Comparison of ENCODE assay signal across 1 cellular context in genomic region chr10:110206988-110207804, GRCh38.
TF ChIP-seq lines count a peak whose summit lies in the region.

MXI1 (plus strand) TSS chr10:110207605; CDS start chr10:110207809, 204 bp downstream.

TF ChIP-seq in K562, 482 proteins besides CTCF, POLR2A, EP300 and RAD21 (continued from another document and continues in another):
- TF ChIP-seq PBX2 (CRISPR knock-in tag; IDR thresholded peaks at IDR 0.05; ENCODE audit: low read depth) (no peak), PBX2 (tag; conservative IDR thresholded peaks at IDR 0.05; ENCODE audit: low read depth) (no peak), ZFP36 (IDR thresholded peaks at IDR 0.05; ENCODE audit: low read depth, low read length, partially characterized antibody) (peak; percentile 58), PHF8 (IDR thresholded peaks at IDR 0.05; ENCODE audit: borderline replicate concordance, low read length) (peak; percentile 30; the same call in 1 of the 2 replicates), MYC (IDR thresholded peaks at IDR 0.05; ENCODE audit: low read depth, low read length) (peak; percentile 36; the same call in 1 of the 2 replicates), MYC (CRISPR knock-in tag; IDR thresholded peaks at IDR 0.05; ENCODE audit: borderline replicate concordance, low read depth) (no peak), POLR2AphosphoS5 (IDR thresholded peaks at IDR 0.05; ENCODE audit: control insufficient read depth, insufficient read depth, low read depth, low read length) (0 out of 2 replicates have a peak, but pooled peaks have one; percentile 26), NCOR1 (IDR thresholded peaks at IDR 0.05) (0 out of 2 replicates have a peak, but pooled peaks have one; percentile 11), ZNF445 (CRISPR knock-in tag; IDR thresholded peaks at IDR 0.05; ENCODE audit: low read depth) (no peak), FOXA1 (IDR thresholded peaks at IDR 0.05; ENCODE audit: borderline replicate concordance) (no peak), TAF9B (IDR thresholded peaks at IDR 0.05; ENCODE audit: partially characterized antibody) (no peak), BHLHE40 (IDR thresholded peaks at IDR 0.05; ENCODE audit: low read length) (0 out of 2 replicates have a peak, but pooled peaks have one; percentile 10), ATF7 (IDR thresholded peaks at IDR 0.05) (peak; percentile 34; the same call in 1 of the 2 replicates), ZBTB7A (IDR thresholded peaks at IDR 0.05; ENCODE audit: borderline replicate concordance, control insufficient read depth, low read depth, low read length) (no peak), ZNF347 (CRISPR knock-in tag; IDR thresholded peaks at IDR 0.05; ENCODE audit: low read depth) (no peak), RBFOX2 (IDR thresholded peaks at IDR 0.05; ENCODE audit: low read depth, low read length) (peak; percentile 76), NKRF (IDR thresholded peaks at IDR 0.05; ENCODE audit: borderline replicate concordance) (peak; percentile 31; the same call in 1 of the 2 replicates), NEUROD1 (IDR thresholded peaks at IDR 0.05; ENCODE audit: borderline replicate concordance, low read depth, low read length, partially characterized antibody) (peak; percentile 85), TEAD4 (IDR thresholded peaks at IDR 0.05; ENCODE audit: low read length) (0 out of 2 replicates have a peak, but pooled peaks have one; percentile 10), TEAD4 (CRISPR knock-in tag; IDR thresholded peaks at IDR 0.05; ENCODE audit: borderline replicate concordance) (no peak), NFRKB (IDR thresholded peaks at IDR 0.05; ENCODE audit: low read depth) (no peak), FOXM1 (IDR thresholded peaks at IDR 0.05; ENCODE audit: low read depth) (peak; percentile 63), FOXM1 (CRISPR knock-in tag; IDR thresholded peaks at IDR 0.05; ENCODE audit: low read depth) (no peak), SRSF7 (optimal IDR thresholded peaks at IDR 0.05; ENCODE audit: low read depth, low read length) (no peak), SMAD4 (CRISPR knock-in tag; conservative IDR thresholded peaks at IDR 0.05) (peak; percentile 53; the same call in 1 of the 2 replicates), CCAR2 (IDR thresholded peaks at IDR 0.05; ENCODE audit: low read depth, low read length) (no peak), HMGN3 (IDR thresholded peaks at IDR 0.05; ENCODE audit: borderline replicate concordance, extremely low read depth, insufficient read length, low read depth, low read length) (peak; percentile 36), HDAC1 (IDR thresholded peaks at IDR 0.05) (peak in 1 of 2 experiments; percentile 48; a peak in 2 of 4 replicates), TBP (optimal IDR thresholded peaks at IDR 0.05; ENCODE audit: low read depth, low read length) (peak; percentile 74), RHOXF2B (CRISPR knock-in tag; conservative IDR thresholded peaks at IDR 0.05) (no peak), CXXC5 (CRISPR knock-in tag; IDR thresholded peaks at IDR 0.05) (peak; percentile 45), PML (IDR thresholded peaks at IDR 0.05; ENCODE audit: low read length) (peak; percentile 26; the same call in 1 of the 2 replicates), MLLT1 (IDR thresholded peaks at IDR 0.05) (peak in 1 of 2 experiments; percentile 80; a peak in 1 of 4 replicates), POU5F1 (IDR thresholded peaks at IDR 0.05; ENCODE audit: borderline replicate concordance, low read depth, low read length, partially characterized antibody) (no peak), EP400 (IDR thresholded peaks at IDR 0.05) (peak; percentile 37; the same call in 1 of the 2 replicates), ZNF717 (CRISPR knock-in tag; IDR thresholded peaks at IDR 0.05) (no peak)
- TF ChIP-seq, protein P1, sequence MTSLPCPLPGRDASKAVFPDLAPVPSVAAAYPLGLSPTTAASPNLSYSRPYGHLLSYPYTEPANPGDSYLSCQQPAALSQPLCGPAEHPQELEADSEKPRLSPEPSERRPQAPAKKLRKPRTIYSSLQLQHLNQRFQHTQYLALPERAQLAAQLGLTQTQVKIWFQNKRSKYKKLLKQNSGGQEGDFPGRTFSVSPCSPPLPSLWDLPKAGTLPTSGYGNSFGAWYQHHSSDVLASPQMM (CRISPR knock-in tag; IDR thresholded peaks at IDR 0.05) = no peak
- TF ChIP-seq, protein P2, sequence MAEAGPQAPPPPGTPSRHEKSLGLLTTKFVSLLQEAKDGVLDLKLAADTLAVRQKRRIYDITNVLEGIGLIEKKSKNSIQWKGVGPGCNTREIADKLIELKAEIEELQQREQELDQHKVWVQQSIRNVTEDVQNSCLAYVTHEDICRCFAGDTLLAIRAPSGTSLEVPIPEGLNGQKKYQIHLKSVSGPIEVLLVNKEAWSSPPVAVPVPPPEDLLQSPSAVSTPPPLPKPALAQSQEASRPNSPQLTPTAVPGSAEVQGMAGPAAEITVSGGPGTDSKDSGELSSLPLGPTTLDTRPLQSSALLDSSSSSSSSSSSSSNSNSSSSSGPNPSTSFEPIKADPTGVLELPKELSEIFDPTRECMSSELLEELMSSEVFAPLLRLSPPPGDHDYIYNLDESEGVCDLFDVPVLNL (CRISPR knock-in tag; IDR thresholded peaks at IDR 0.05; ENCODE audit: low read depth) = no peak
- TF ChIP-seq, protein P3, sequence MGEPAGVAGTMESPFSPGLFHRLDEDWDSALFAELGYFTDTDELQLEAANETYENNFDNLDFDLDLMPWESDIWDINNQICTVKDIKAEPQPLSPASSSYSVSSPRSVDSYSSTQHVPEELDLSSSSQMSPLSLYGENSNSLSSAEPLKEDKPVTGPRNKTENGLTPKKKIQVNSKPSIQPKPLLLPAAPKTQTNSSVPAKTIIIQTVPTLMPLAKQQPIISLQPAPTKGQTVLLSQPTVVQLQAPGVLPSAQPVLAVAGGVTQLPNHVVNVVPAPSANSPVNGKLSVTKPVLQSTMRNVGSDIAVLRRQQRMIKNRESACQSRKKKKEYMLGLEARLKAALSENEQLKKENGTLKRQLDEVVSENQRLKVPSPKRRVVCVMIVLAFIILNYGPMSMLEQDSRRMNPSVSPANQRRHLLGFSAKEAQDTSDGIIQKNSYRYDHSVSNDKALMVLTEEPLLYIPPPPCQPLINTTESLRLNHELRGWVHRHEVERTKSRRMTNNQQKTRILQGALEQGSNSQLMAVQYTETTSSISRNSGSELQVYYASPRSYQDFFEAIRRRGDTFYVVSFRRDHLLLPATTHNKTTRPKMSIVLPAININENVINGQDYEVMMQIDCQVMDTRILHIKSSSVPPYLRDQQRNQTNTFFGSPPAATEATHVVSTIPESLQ (CRISPR knock-in tag; IDR thresholded peaks at IDR 0.05) = no peak
- TF ChIP-seq, protein P4, sequence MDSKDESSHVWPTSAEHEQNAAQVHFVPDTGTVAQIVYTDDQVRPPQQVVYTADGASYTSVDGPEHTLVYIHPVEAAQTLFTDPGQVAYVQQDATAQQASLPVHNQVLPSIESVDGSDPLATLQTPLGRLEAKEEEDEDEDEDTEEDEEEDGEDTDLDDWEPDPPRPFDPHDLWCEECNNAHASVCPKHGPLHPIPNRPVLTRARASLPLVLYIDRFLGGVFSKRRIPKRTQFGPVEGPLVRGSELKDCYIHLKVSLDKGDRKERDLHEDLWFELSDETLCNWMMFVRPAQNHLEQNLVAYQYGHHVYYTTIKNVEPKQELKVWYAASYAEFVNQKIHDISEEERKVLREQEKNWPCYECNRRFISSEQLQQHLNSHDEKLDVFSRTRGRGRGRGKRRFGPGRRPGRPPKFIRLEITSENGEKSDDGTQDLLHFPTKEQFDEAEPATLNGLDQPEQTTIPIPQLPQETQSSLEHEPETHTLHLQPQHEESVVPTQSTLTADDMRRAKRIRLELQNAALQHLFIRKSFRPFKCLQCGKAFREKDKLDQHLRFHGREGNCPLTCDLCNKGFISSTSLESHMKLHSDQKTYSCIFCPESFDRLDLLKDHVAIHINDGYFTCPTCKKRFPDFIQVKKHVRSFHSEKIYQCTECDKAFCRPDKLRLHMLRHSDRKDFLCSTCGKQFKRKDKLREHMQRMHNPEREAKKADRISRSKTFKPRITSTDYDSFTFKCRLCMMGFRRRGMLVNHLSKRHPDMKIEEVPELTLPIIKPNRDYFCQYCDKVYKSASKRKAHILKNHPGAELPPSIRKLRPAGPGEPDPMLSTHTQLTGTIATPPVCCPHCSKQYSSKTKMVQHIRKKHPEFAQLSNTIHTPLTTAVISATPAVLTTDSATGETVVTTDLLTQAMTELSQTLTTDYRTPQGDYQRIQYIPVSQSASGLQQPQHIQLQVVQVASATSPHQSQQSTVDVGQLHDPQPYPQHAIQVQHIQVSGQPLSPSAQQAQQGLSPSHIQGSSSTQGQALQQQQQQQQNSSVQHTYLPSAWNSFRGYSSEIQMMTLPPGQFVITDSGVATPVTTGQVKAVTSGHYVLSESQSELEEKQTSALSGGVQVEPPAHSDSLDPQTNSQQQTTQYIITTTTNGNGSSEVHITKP (IDR thresholded peaks at IDR 0.05; ENCODE audit: partially characterized antibody) = peak; percentile 62
- TF ChIP-seq, protein P5, sequence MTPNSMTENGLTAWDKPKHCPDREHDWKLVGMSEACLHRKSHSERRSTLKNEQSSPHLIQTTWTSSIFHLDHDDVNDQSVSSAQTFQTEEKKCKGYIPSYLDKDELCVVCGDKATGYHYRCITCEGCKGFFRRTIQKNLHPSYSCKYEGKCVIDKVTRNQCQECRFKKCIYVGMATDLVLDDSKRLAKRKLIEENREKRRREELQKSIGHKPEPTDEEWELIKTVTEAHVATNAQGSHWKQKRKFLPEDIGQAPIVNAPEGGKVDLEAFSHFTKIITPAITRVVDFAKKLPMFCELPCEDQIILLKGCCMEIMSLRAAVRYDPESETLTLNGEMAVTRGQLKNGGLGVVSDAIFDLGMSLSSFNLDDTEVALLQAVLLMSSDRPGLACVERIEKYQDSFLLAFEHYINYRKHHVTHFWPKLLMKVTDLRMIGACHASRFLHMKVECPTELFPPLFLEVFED (CRISPR knock-in tag; conservative IDR thresholded peaks at IDR 0.05) = no peak
- TF ChIP-seq, protein P6, sequence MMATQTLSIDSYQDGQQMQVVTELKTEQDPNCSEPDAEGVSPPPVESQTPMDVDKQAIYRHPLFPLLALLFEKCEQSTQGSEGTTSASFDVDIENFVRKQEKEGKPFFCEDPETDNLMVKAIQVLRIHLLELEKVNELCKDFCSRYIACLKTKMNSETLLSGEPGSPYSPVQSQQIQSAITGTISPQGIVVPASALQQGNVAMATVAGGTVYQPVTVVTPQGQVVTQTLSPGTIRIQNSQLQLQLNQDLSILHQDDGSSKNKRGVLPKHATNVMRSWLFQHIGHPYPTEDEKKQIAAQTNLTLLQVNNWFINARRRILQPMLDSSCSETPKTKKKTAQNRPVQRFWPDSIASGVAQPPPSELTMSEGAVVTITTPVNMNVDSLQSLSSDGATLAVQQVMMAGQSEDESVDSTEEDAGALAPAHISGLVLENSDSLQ (IDR thresholded peaks at IDR 0.05) = 0 out of 2 replicates have a peak, but pooled peaks have one; percentile 39
- TF ChIP-seq, protein P7, sequence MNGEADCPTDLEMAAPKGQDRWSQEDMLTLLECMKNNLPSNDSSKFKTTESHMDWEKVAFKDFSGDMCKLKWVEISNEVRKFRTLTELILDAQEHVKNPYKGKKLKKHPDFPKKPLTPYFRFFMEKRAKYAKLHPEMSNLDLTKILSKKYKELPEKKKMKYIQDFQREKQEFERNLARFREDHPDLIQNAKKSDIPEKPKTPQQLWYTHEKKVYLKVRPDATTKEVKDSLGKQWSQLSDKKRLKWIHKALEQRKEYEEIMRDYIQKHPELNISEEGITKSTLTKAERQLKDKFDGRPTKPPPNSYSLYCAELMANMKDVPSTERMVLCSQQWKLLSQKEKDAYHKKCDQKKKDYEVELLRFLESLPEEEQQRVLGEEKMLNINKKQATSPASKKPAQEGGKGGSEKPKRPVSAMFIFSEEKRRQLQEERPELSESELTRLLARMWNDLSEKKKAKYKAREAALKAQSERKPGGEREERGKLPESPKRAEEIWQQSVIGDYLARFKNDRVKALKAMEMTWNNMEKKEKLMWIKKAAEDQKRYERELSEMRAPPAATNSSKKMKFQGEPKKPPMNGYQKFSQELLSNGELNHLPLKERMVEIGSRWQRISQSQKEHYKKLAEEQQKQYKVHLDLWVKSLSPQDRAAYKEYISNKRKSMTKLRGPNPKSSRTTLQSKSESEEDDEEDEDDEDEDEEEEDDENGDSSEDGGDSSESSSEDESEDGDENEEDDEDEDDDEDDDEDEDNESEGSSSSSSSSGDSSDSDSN (IDR thresholded peaks at IDR 0.05; ENCODE audit: borderline replicate concordance in 1 of 2, low read depth in 2 of 2, low read length in 2 of 2) = peak in 1 of 2 experiments; percentile 79; a peak in 1 of 4 replicates
